In the genomic region with DNA sequence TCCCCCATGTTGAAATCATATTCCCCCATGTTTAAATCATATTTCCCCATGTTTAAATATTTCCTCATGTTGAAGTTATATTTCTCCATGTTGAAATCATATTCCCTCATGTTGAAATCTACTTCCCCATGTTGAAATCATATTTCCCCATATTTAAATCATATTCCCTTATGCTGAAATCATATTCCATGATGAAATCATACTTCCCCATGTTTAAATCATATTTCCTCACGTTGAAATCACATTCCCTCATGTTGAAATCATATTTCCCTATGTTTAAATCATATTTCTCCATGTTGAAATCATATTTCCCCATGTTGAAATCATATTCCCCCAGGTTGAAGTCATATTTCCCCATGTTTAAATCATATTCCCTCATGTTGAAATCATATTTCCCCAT, we compare ENCODE assay signal across 31 cellular contexts.
"Had no signal": no experiment of that assay in that cellular context is flagged by ENCODE, and none has a peak within 500 bp of the region (broad histone marks: within the 10 kb centered on the region; RNA-seq: fewer than 3 reads in every experiment).

No MANE protein-coding gene starts in this region.

- H3K27ac Mint-ChIP-seq: activated CD4-positive, alpha-beta T cell treated with anti-CD3 and anti-CD28 coated beads, Interleukin-2, amount 10 ng/mL, durations not matched to agents 24 days and 14 days; activated CD8-positive, alpha-beta T cell treated with anti-CD3 and anti-CD28 coated beads, Interleukin-2, amount 10 ng/mL, durations not matched to agents 7 days and 5 days; activated naive CD4-positive, alpha-beta T cell treated with anti-CD3 and anti-CD28 coated beads, Interleukin-2, amount 50 U/mL, for 24 hours; activated naive CD8-positive, alpha-beta T cell treated with anti-CD3 and anti-CD28 coated beads, Interleukin-2, amount 10 ng/mL, durations not matched to agents 7 days and 5 days; activated T-cell treated with anti-CD3 and anti-CD28 coated beads, Interleukin-2, amount 50 U/mL, for 24 hours; activated T-helper 2 cell treated with anti-CD3 and anti-CD28 coated beads, Interferon-gamma antibody, Interleukin-2, Interleukin-4, amounts not matched to agents 10 μg/mL and 5 μg/mL and 100 μg/mL, durations not matched to agents 14 hours and 24 hours and 36 hours; T-cell; T-helper 17 cell had no signal

- H3K4me3 Mint-ChIP-seq: activated CD4-positive, alpha-beta T cell treated with anti-CD3 and anti-CD28 coated beads, Interleukin-2, amount 10 ng/mL, durations not matched to agents 24 days and 14 days; activated CD8-positive, alpha-beta T cell treated with anti-CD3 and anti-CD28 coated beads, Interleukin-2, amount 10 ng/mL, durations not matched to agents 7 days and 5 days; activated naive CD4-positive, alpha-beta T cell treated with anti-CD3 and anti-CD28 coated beads, Interleukin-2, amount 50 U/mL, for 24 hours; activated naive CD8-positive, alpha-beta T cell treated with anti-CD3 and anti-CD28 coated beads, Interleukin-2, amount 10 ng/mL, durations not matched to agents 7 days and 5 days; activated T-cell treated with anti-CD3 and anti-CD28 coated beads, Interleukin-2, amount 50 U/mL, for 24 hours; central memory CD8-positive, alpha-beta T cell; T-cell; T-helper 17 cell had no signal

- ATAC-seq: activated CD8-positive, alpha-beta T cell treated with anti-CD3 and anti-CD28 coated beads, Interleukin-2, amount 10 ng/mL, durations not matched to agents 7 days and 5 days; Right ventricle myocardium inferior; SK-N-SH treated with all-trans-retinoic acid at 6 μM for 48 hours; T-cell; T-helper 17 cell had no signal

- FAIRE-seq: RCC 7860 had no signal

- DNase-seq: activated CD4-positive, alpha-beta T cell treated with anti-CD3 and anti-CD28 coated beads, Interleukin-2, amount 10 ng/mL, durations not matched to agents 24 days and 14 days; activated CD4-positive, alpha-beta T cell treated with anti-CD3 and anti-CD28 coated beads, Interleukin-2, amount 50 U/mL, for 4 hours; activated CD4-positive, CD25-positive, alpha-beta regulatory T cell; activated CD8-positive, alpha-beta T cell treated with anti-CD3 and anti-CD28 coated beads, Interleukin-2, amount 10 ng/mL, durations not matched to agents 7 days and 5 days; activated gamma-delta T cell; activated naive CD4-positive, alpha-beta T cell treated with Interleukin-2 at 50 U/mL for 16 hours; activated naive CD8-positive, alpha-beta T cell treated with anti-CD3 and anti-CD28 coated beads, Interleukin-2, amount 10 ng/mL, durations not matched to agents 7 days and 5 days; activated T-cell treated with anti-CD3 and anti-CD28 coated beads, Interleukin-2, amount 50 U/mL, for 24 hours; amygdala; MM.1S; NCI-H1092; NCI-H1436 treated with DMSO at 0.1 percent for 48 hours; NCI-H1694 treated with DMSO at 0.1 percent for 48 hours; NCI-H2029 treated with DMSO at 0.1 percent for 48 hours; NCI-H2107; NCI-H2171; NCI-H510A; NCI-H526; NCI-H748 treated with DMSO at 0.1 percent for 48 hours; NK-92 treated with Interleukin-12 subunit alpha and Interleukin-12 subunit beta, amount 100 ng/mL, for 24 hours; PC-9; SIG-M5; T-cell; T-helper 17 cell; WERI-Rb-1 had no signal

- H3K36me3 Mint-ChIP-seq: activated naive CD4-positive, alpha-beta T cell treated with anti-CD3 and anti-CD28 coated beads, Interleukin-2, amount 50 U/mL, for 24 hours; activated naive CD8-positive, alpha-beta T cell treated with anti-CD3 and anti-CD28 coated beads, Interleukin-2, amount 10 ng/mL, durations not matched to agents 7 days and 5 days; T-cell had no signal

- H3K9me3 Mint-ChIP-seq: activated CD4-positive, alpha-beta T cell treated with anti-CD3 and anti-CD28 coated beads, Interleukin-2, amount 10 ng/mL, durations not matched to agents 24 days and 14 days; activated naive CD4-positive, alpha-beta T cell treated with anti-CD3 and anti-CD28 coated beads, Interleukin-2, amount 50 U/mL, for 24 hours; activated naive CD8-positive, alpha-beta T cell treated with anti-CD3 and anti-CD28 coated beads, Interleukin-2, amount 10 ng/mL, durations not matched to agents 7 days and 5 days; activated T-cell treated with anti-CD3 and anti-CD28 coated beads, Interleukin-2, amount 50 U/mL, for 24 hours; activated T-helper 2 cell treated with anti-CD3 and anti-CD28 coated beads, Interferon-gamma antibody, Interleukin-2, Interleukin-4, amounts not matched to agents 10 μg/mL and 5 μg/mL and 100 μg/mL, durations not matched to agents 14 hours and 24 hours and 36 hours; central memory CD8-positive, alpha-beta T cell; T-cell had no signal

- H3K4me1 Mint-ChIP-seq: activated CD4-positive, alpha-beta T cell treated with anti-CD3 and anti-CD28 coated beads, Interleukin-2, amount 10 ng/mL, durations not matched to agents 24 days and 14 days; activated naive CD4-positive, alpha-beta T cell treated with anti-CD3 and anti-CD28 coated beads, Interleukin-2, amount 50 U/mL, for 24 hours; central memory CD8-positive, alpha-beta T cell; T-helper 17 cell had no signal
